In genomic region chr4:6499241-6499605, GRCh38 we compare ENCODE assay signal across 25 cellular contexts. TPM values are rescaled to one million over a fixed set of nuclear protein-coding genes. Genes with fewer than 3 reads are reported as not detected.
"Had no signal": no experiment of that assay in that cellular context is flagged by ENCODE, and none has a peak within 500 bp of the region (broad histone marks: within the 10 kb centered on the region; RNA-seq: fewer than 3 reads in every experiment).

No MANE protein-coding gene starts in this region.

- H3K27me3 ChIP-seq: Peyer's patch, SJSA1 had no signal

- H3K9me3 ChIP-seq: SJSA1 had no signal

- H3K4me1 ChIP-seq: adrenal gland, Peyer's patch, SJSA1 had no signal

- H3K4me3 ChIP-seq: adrenal gland, Peyer's patch, SJSA1 had no signal

- H3K36me3 Mint-ChIP-seq: activated naive CD8-positive, alpha-beta T cell treated with anti-CD3 and anti-CD28 coated beads, Interleukin-2, amount 10 ng/mL, durations not matched to agents 7 days and 5 days had no signal

- H3K4me3 Mint-ChIP-seq: activated B cell treated with CpG ODN at 0.5 μM for 24 hours; activated CD4-positive, alpha-beta memory T cell treated with anti-CD3 and anti-CD28 coated beads, Interleukin-2, amount 10 ng/mL, durations not matched to agents 7 days and 5 days; activated naive CD8-positive, alpha-beta T cell treated with anti-CD3 and anti-CD28 coated beads, Interleukin-2, amount 10 ng/mL, durations not matched to agents 7 days and 5 days; T-helper 1 cell treated with Interleukin-12 subunit alpha and Interleukin-12 subunit beta and Interleukin-4 antibody, amounts not matched to agents 30 μg/mL and 1 μg/mL, for 36 hours had no signal

- DNase-seq: activated B cell treated with CpG ODN at 0.5 μM for 24 hours; activated CD4-positive, alpha-beta memory T cell treated with anti-CD3 and anti-CD28 coated beads, Interleukin-2, amount 10 ng/mL, durations not matched to agents 7 days and 5 days; activated CD4-positive, alpha-beta T cell treated with anti-CD3 and anti-CD28 coated beads for 1 hour; activated CD4-positive, alpha-beta T cell treated with anti-CD3 and anti-CD28 coated beads, Interleukin-2, amount 50 U/mL, for 1 hour; activated naive CD4-positive, alpha-beta T cell treated with anti-CD3 and anti-CD28 coated beads, Interleukin-2, amount 50 U/mL, for 16 hours; activated naive CD8-positive, alpha-beta T cell treated with anti-CD3 and anti-CD28 coated beads, Interleukin-2, amount 10 ng/mL, durations not matched to agents 7 days and 5 days; activated T-cell treated with anti-CD3 and anti-CD28 coated beads for 4 hours; activated T-cell treated with anti-CD3 and anti-CD28 coated beads, Interleukin-2, amount 50 U/mL, for 48 hours; anterior cingulate cortex; IMR-90; Kasumi-1; KBM-7; NCI-H1048; NCI-H146; NCI-H187 treated with DMSO at 0.1 percent for 48 hours; NCI-H2081 treated with DMSO at 0.1 percent for 48 hours; NCI-H446; NCI-H524; Peyer's patch; SHP77 had no signal

- H3K27ac ChIP-seq: adrenal gland, Peyer's patch, RWPE1, SJSA1 had no signal

- H3K27ac Mint-ChIP-seq: activated B cell treated with CpG ODN at 0.5 μM for 24 hours; activated CD4-positive, alpha-beta memory T cell treated with anti-CD3 and anti-CD28 coated beads, Interleukin-2, amount 10 ng/mL, durations not matched to agents 7 days and 5 days; activated naive CD8-positive, alpha-beta T cell treated with anti-CD3 and anti-CD28 coated beads, Interleukin-2, amount 10 ng/mL, durations not matched to agents 7 days and 5 days; T-helper 1 cell treated with Interleukin-12 subunit alpha and Interleukin-12 subunit beta and Interleukin-4 antibody, amounts not matched to agents 30 μg/mL and 1 μg/mL, for 36 hours had no signal

- H3K36me3 ChIP-seq: adrenal gland, Peyer's patch, SJSA1 had no signal

- H3K4me1 Mint-ChIP-seq: activated B cell treated with CpG ODN at 0.5 μM for 24 hours; activated CD4-positive, alpha-beta memory T cell treated with anti-CD3 and anti-CD28 coated beads, Interleukin-2, amount 10 ng/mL, durations not matched to agents 7 days and 5 days; activated naive CD8-positive, alpha-beta T cell treated with anti-CD3 and anti-CD28 coated beads, Interleukin-2, amount 10 ng/mL, durations not matched to agents 7 days and 5 days had no signal

RNA-seq across cellular contexts. Expression of gene PPP2R2C, which starts 26.8 kb away (rescaled TPM):
- total RNA-seq: activated B cell treated with CpG ODN at 0.5 μM for 24 hours; activated CD4-positive, alpha-beta memory T cell treated with anti-CD3 and anti-CD28 coated beads, Interleukin-2, amount 10 ng/mL, durations not matched to agents 7 days and 5 days; activated CD8-positive, alpha-beta memory T cell treated with anti-CD3 and anti-CD28 coated beads for 36 hours; activated naive CD8-positive, alpha-beta T cell treated with anti-CD3 and anti-CD28 coated beads, Interleukin-2, amount 10 ng/mL, durations not matched to agents 7 days and 5 days; IMR-90; SJSA1 had no signal
